ENCODE assay signal across 23 cellular contexts in the genomic region with DNA sequence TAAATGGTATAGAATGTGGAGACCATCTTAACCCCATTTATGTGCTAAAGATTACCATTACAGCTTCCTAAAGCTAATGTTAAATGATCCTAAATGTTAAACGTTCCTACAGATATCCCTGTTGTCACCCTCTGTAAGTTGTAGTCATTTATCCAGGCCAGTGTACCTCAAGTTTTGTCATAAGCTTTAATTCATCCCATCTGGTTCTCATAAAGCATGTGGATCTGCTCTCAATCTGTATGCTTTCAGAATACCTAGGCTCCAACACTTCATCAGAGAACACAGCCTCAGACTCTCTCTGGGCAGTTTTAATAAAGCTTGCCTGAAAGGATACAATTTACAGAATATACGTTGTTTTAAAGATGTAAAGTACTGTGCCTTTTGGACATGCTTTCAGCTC. TPM values are rescaled to one million over a fixed set of nuclear protein-coding genes. Genes with fewer than 3 reads are reported as not detected.
"Had no signal": no experiment of that assay in that cellular context is flagged by ENCODE, and none has a peak within 500 bp of the region (broad histone marks: within the 10 kb centered on the region; RNA-seq: fewer than 3 reads in every experiment).

No MANE protein-coding gene starts in this region.

- H3K4me3 ChIP-seq: MG63, SJSA1 had no signal

- DNase-seq: IMR-90, Karpas-422, KG1, MG63, NCI-H1092, NCI-H1105 treated with DMSO at 0.1 percent for 48 hours, NCI-H1417 treated with DMSO at 0.1 percent for 48 hours, NCI-H146, NCI-H1694 treated with DMSO at 0.1 percent for 48 hours, NCI-H1930, NCI-H2081, NCI-H2107, NCI-H2171, NCI-H226, NCI-H446, NCI-H510A, NCI-H524 treated with DMSO at 0.1 percent for 48 hours, Right ventricle myocardium superior, RPMI8226, SIG-M5 had no signal

- H3K36me3 ChIP-seq: MG63, SJSA1 had no signal

- H3K9me3 ChIP-seq: MG63, SJSA1 had no signal

- H3K4me1 ChIP-seq: SJSA1 had no signal

- H3K27ac ChIP-seq: SJSA1 had no signal

- ATAC-seq: HepG2 had no signal

RNA-seq across cellular contexts. Expression of a gene that starts 4.2 kb away (rescaled TPM):
- total RNA-seq: HepG2, HT1080, IMR-90, SJSA1 had no signal
- polyA plus RNA-seq: HepG2, IMR-90 had no signal
